Comparison of ENCODE assay signal across 19 cellular contexts in genomic region chr5:141729387-141730006, GRCh38. TPM values are rescaled to one million over a fixed set of nuclear protein-coding genes. Genes with fewer than 3 reads are reported as not detected.
A peak's percentile ranks its signal among the peaks of the same experiment; 100 is the strongest.
DNase-seq lines count a peak whose midpoint lies in the region; ATAC-seq, FAIRE-seq and TF ChIP-seq lines count a peak whose summit lies in the region.
"Had no signal": no experiment of that assay in that cellular context is flagged by ENCODE, and none has a peak within 500 bp of the region (broad histone marks: within the 10 kb centered on the region; RNA-seq: fewer than 3 reads in every experiment).

No MANE protein-coding gene starts in this region.

- no peak for ATAC-seq in GM21717 (IDR thresholded peaks at IDR 0.05; ENCODE audit: unreplicated experiment)
- ATAC-seq in foreskin keratinocyte, result no peak
- ATAC-seq: A549, PC-3 had no signal

- POLR2A ChIA-PET in SK-N-SH (lab: Yijun Ruan, JAX), result interaction anchor here (1.0 to 1.4 kb wide), 4 partner anchors 26 to 149 kb away, joined by 3 read pairs; partner anchors contain the start of gene PCDH1

- FAIRE-seq in urothelium cell line (lab: Jason Lieb, UNC), result no peak
- FAIRE-seq: A549 had no signal

- H3K79me2 ChIP-seq in SK-N-SH (ENCODE audit: insufficient read depth), result no peaks in the 10 kb centered on the region
- no peaks in the 10 kb centered on the region for H3K79me2 ChIP-seq in parathyroid adenoma

- TF ChIP-seq CTCF in SK-N-SH (IDR thresholded peaks at IDR 0.05) (no peak), parathyroid adenoma (IDR thresholded peaks at IDR 0.05) (no peak), foreskin keratinocyte (conservative IDR thresholded peaks at IDR 0.05) (no peak)

- no peak overlapping the region for H3K4me3 ChIP-seq in BLaER1 treated with 17β-estradiol and CSF1 and Interleukin-3, amounts not matched to agents 10 nM and 100 nM
- H3K4me3 ChIP-seq in SK-N-SH (ENCODE audit: low read depth in 2 of 2, low read length in 1 of 2), result no peak overlapping the region
- no peak overlapping the region for H3K4me3 ChIP-seq in iPS-15b (ENCODE audit: low read depth, low read length)
- H3K4me3 ChIP-seq in parathyroid adenoma (ENCODE audit: low read depth, low read length), result no peak overlapping the region
- H3K4me3 ChIP-seq: A549, SK-N-MC had no signal

- no peak overlapping the region for H2AFZ ChIP-seq in SK-N-SH (ENCODE audit: low read depth)
- H2AFZ ChIP-seq in parathyroid adenoma, result peak overlapping the region; percentile 11

- H3K27me3 ChIP-seq in BLaER1 treated with 17β-estradiol and CSF1 and Interleukin-3, amounts not matched to agents 10 nM and 100 nM, result no peaks in the 10 kb centered on the region
- H3K27me3 ChIP-seq in SK-N-SH (ENCODE audit: insufficient read depth), result peaks cover 10% of the 10 kb centered on the region
- no peaks in the 10 kb centered on the region for H3K27me3 ChIP-seq in iPS-15b (ENCODE audit: control insufficient read depth, insufficient read depth, low read length)
- no peaks in the 10 kb centered on the region for H3K27me3 ChIP-seq in parathyroid adenoma (ENCODE audit: control insufficient read depth, insufficient read depth, low read length)
- peaks cover 2% of the 10 kb centered on the region for H3K27me3 ChIP-seq in foreskin keratinocyte

- no peaks in the 10 kb centered on the region for H3K9me3 ChIP-seq in BLaER1 treated with 17β-estradiol and CSF1 and Interleukin-3, amounts not matched to agents 10 nM and 100 nM (replicated peaks in 1 of 11)
- H3K9me3 ChIP-seq in SK-N-SH, result no peaks in the 10 kb centered on the region
- no peaks in the 10 kb centered on the region for H3K9me3 ChIP-seq in iPS-15b (ENCODE audit: control insufficient read depth, insufficient read depth, low read length)
- H3K9me3 ChIP-seq in parathyroid adenoma (ENCODE audit: control insufficient read depth, low read length), result no peaks in the 10 kb centered on the region
- H3K9me3 ChIP-seq: A549 had no signal

- CTCF ChIA-PET in SK-N-SH (lab: Yijun Ruan, JAX), result interaction anchor here (1.0 to 7.3 kb wide), 7 partner anchors 20 to 231 kb away, joined by 3 to 36 read pairs (median 11); partner anchors contain the start of gene PCDH1

- H4K20me1 ChIP-seq in BLaER1 treated with 17β-estradiol and CSF1 and Interleukin-3, amounts not matched to agents 10 nM and 100 nM, result peaks cover 0 to 15% (median 0%) of the 10 kb centered on the region in 11 experiments; a peak in 8 of 22 replicates
- no peaks in the 10 kb centered on the region for H4K20me1 ChIP-seq in SK-N-SH (ENCODE audit: insufficient read depth)

- TF ChIP-seq EP300 in SK-N-SH (IDR thresholded peaks at IDR 0.05; ENCODE audit: borderline replicate concordance in 1 of 2, low read depth in 1 of 2, low read length in 1 of 2), result peak in 1 of 2 experiments; percentile 97; a peak in 2 of 4 replicates

- H3K9ac ChIP-seq in BLaER1 treated with 17β-estradiol and CSF1 and Interleukin-3, amounts not matched to agents 10 nM and 100 nM, result no peak overlapping the region
- H3K9ac ChIP-seq in SK-N-SH (no peak overlapping the region), iPS-15b (ENCODE audit: low read depth, low read length) (peak overlapping the region; percentile 28), parathyroid adenoma (no peak overlapping the region)

- DNase-seq in SK-N-SH, result peak; percentile 78
- no peak for DNase-seq in NCI-H2107 (lab: John Stamatoyannopoulos, UW)
- DNase-seq in foreskin keratinocyte, result no peak
- no peak for DNase-seq in urothelium cell line (ENCODE audit: low spot score)
- DNase-seq: Calu3; CD4-positive, alpha-beta T cell; DMS79; GDM1; NCI-H146; NCI-H345; NCI-H526 treated with DMSO at 0.1 percent for 48 hours; PC-3 had no signal

- peak overlapping the region in 8 of 11 experiments; percentile 4 to 56 (median 40); a peak in 14 of 22 replicates for H3K4me2 ChIP-seq in BLaER1 treated with 17β-estradiol and CSF1 and Interleukin-3, amounts not matched to agents 10 nM and 100 nM
- no peak overlapping the region for H3K4me2 ChIP-seq in SK-N-SH
- H3K4me2 ChIP-seq in parathyroid adenoma (ENCODE audit: low read length), result no peak overlapping the region
- H3K4me2 ChIP-seq: A549 had no signal

- H3K9me2 ChIP-seq in SK-N-SH, result no peaks in the 10 kb centered on the region

- no peaks in the 10 kb centered on the region for H3K36me3 ChIP-seq in BLaER1 treated with 17β-estradiol and CSF1 and Interleukin-3, amounts not matched to agents 10 nM and 100 nM
- H3K36me3 ChIP-seq in SK-N-SH (replicated peaks in 1 of 2; ENCODE audit: control insufficient read depth in 1 of 2, insufficient read depth in 2 of 2, low read length in 1 of 2) (no peaks in the 10 kb centered on the region), iPS-15b (ENCODE audit: control insufficient read depth, insufficient read depth, low read length) (no peaks in the 10 kb centered on the region), parathyroid adenoma (ENCODE audit: control insufficient read depth, insufficient read depth, low read length) (no peaks in the 10 kb centered on the region)

- no peaks in the 10 kb centered on the region for H3F3A ChIP-seq in SK-N-SH (replicated peaks; ENCODE audit: insufficient read depth)

- WGBS in SK-N-SH (ENCODE audit: low lambda C conversion rate), result 38% methylated on average over 6 of the region's 6 CpGs

- peak; percentile 41 for TF ChIP-seq RAD21 in SK-N-SH (IDR thresholded peaks at IDR 0.05; ENCODE audit: low read length)

- peaks cover 0 to 22% (median 15%) of the 10 kb centered on the region in 10 experiments; a peak in 14 of 20 replicates for H3K4me1 ChIP-seq in BLaER1 treated with 17β-estradiol and CSF1 and Interleukin-3, amounts not matched to agents 10 nM and 100 nM
- H3K4me1 ChIP-seq in SK-N-SH (ENCODE audit: control insufficient read depth in 1 of 2, insufficient read depth in 2 of 2, low read depth in 1 of 2, low read length in 1 of 2) (peaks cover 0 to 51% of the 10 kb centered on the region in 2 experiments; a peak in 2 of 4 replicates), iPS-15b (ENCODE audit: control insufficient read depth, insufficient read depth, low read length) (peaks cover 14% of the 10 kb centered on the region), parathyroid adenoma (peaks cover 34% of the 10 kb centered on the region), foreskin keratinocyte (no peaks in the 10 kb centered on the region)

- H3K27ac ChIP-seq in BLaER1 treated with 17β-estradiol and CSF1 and Interleukin-3, amounts not matched to agents 10 nM and 100 nM, result no peak overlapping the region
- H3K27ac ChIP-seq in SK-N-SH (ENCODE audit: low read depth in 2 of 2, low read length in 1 of 2), result peak overlapping the region in 1 of 2 experiments; percentile 96; a peak in 2 of 4 replicates
- no peak overlapping the region for H3K27ac ChIP-seq in parathyroid adenoma
- no peak overlapping the region for H3K27ac ChIP-seq in foreskin keratinocyte
- H3K27ac ChIP-seq: A549, SK-N-MC had no signal

TF ChIP-seq in SK-N-SH, 30 proteins besides CTCF, POLR2A, EP300 and RAD21:
- TF ChIP-seq FOXJ3 (CRISPR knock-in tag; IDR thresholded peaks at IDR 0.05), result peak; percentile 87
- peak; percentile 93 for TF ChIP-seq CHD2 (IDR thresholded peaks at IDR 0.05; ENCODE audit: low read length, partially characterized antibody)
- TF ChIP-seq IRF3 (IDR thresholded peaks at IDR 0.05; ENCODE audit: low read depth, low read length), result no peak
- peak; percentile 50; the same call in 1 of the 2 replicates for TF ChIP-seq MXI1 (IDR thresholded peaks at IDR 0.05; ENCODE audit: low read depth, low read length)
- peak; percentile 89 for TF ChIP-seq GATA2 (CRISPR knock-in tag; IDR thresholded peaks at IDR 0.05)
- peak; percentile 92 for TF ChIP-seq RCOR1 (IDR thresholded peaks at IDR 0.05; ENCODE audit: low read length)
- TF ChIP-seq TCF12 (IDR thresholded peaks at IDR 0.05), result peak; percentile 41; the same call in 1 of the 2 replicates
- no peak for TF ChIP-seq FOSL2 (IDR thresholded peaks at IDR 0.05; ENCODE audit: borderline replicate concordance, low read depth)

RNA-seq across cellular contexts. Expression of gene ARAP3, which starts 47.5 kb away (rescaled TPM):
- polyA plus RNA-seq in SK-N-SH (2012; rRNA removed), result 5.5 and 6.5 TPM in 2 replicates
- 2.8 and 4.6 TPM in 2 replicates for polyA plus RNA-seq in SK-N-SH (2012; cell fraction: cytosol; rRNA removed)
- polyA plus RNA-seq in SK-N-SH (2012; cell fraction: nucleus; rRNA removed), result 31.5 and 41.8 TPM in 2 replicates
- total RNA-seq in foreskin keratinocyte, result 4.8 and 7.0 TPM in 2 replicates
- 3.7 and 5.0 TPM in 2 replicates for polyA plus RNA-seq in foreskin keratinocyte
- polyA plus RNA-seq: IgD-negative memory B cell had no signal

Comparison
In these comparisons a context has a peak if more than half of its experiments do, and no peak if none do; other contexts are left out.
1. H3K4me2 ChIP-seq: peak in BLaER1 treated with 17β-estradiol and CSF1 and Interleukin-3, amounts not matched to agents 10 nM and 100 nM (8 of 11); none in SK-N-SH (single experiment) and parathyroid adenoma (single experiment).